ENCODE assay signal across 9 cellular contexts in the genomic region with DNA sequence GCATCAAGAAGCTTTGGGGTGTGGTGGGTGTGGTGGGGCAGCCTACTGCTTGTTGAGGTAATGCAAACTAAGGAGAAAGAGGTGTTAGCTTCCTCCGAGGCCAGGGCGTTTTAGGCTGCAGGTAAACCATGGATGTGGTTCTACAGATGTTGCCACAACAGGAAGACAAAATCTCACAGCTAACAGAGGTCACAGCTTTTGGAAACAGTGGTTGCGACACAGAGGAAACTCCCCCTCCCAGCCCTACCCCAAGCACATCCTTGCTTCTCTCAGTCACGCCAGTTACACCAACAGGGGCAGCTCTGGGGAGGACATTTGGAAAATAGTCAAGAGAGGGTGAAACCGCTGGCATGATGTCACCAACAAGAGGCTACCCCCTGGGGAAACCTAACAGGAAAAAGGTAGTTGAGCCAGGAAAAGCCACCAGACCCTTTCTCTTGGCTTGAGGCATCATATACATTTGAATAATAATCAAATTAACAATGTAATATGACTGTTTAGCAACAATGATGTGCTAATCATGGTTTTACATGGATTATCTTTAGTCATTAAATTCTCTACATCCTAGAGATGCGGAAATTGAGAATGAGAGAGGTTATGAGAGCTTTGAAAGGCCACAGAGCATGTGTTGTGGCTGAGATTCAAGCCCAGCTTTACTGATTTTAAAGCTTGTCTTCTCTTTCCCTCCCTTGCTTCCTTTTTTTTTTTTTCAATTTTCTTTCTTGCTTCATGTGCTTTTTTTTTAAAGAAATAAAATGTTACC.
DNase-seq lines count a peak whose midpoint lies in the region; ATAC-seq and TF ChIP-seq lines count a peak whose summit lies in the region.
"Had no signal": no experiment of that assay in that cellular context is flagged by ENCODE, and none has a peak within 500 bp of the region (broad histone marks: within the 10 kb centered on the region; RNA-seq: fewer than 3 reads in every experiment).

No MANE protein-coding gene starts in this region.

- H3K27me3 ChIP-seq in dorsolateral prefrontal cortex = no peaks in the 10 kb centered on the region

- in situ Hi-C loops in GM13976 (cut with MboI; ENCODE audit: low sequenced_read_pairs, unreplicated experiment) = no loop called here

- peak; percentile 59 for DNase-seq in activated CD4-positive, alpha-beta T cell treated with anti-CD3 and anti-CD28 coated beads, Interleukin-2, amount 50 U/mL, for 1 hour
- peak; percentile 5 for DNase-seq in globus pallidus (ENCODE audit: low spot score)
- peak; percentile 60 to 67 for DNase-seq in stimulated activated CD8-positive, alpha-beta memory T cell treated with anti-CD3 and anti-CD28 coated beads, Interleukin-7, amount 100 ng/mL, for 48 hours (ENCODE audit: extremely low read depth in 1 of 2, low read depth in 1 of 2)
- no peak for DNase-seq in NCI-H1105 treated with DMSO at 0.1 percent for 48 hours (lab: John Stamatoyannopoulos, UW)
- no peak for DNase-seq in GM13976 (ENCODE audit: low spot score)
- DNase-seq in dorsolateral prefrontal cortex = no peak

- TF ChIP-seq CTCF in GM13976 (IDR thresholded peaks at IDR 0.05; ENCODE audit: borderline replicate concordance, control extremely low read depth, extremely low read depth, insufficient read depth, missing control alignments) (no peak), dorsolateral prefrontal cortex (IDR thresholded peaks at IDR 0.05 in 54 of 56, conservative IDR thresholded peaks at IDR 0.05 in 2 of 56; ENCODE audit: low read depth in 1 of 56, partially characterized antibody in 56 of 56) (no peak)

- no peak overlapping the region for H3K4me3 ChIP-seq in dorsolateral prefrontal cortex

- H3K27ac ChIP-seq in dorsolateral prefrontal cortex = no peak overlapping the region

- ATAC-seq in GM19468 (IDR thresholded peaks at IDR 0.05; ENCODE audit: extremely low read depth, unreplicated experiment) (peak; percentile 30), HG03469 (IDR thresholded peaks at IDR 0.05; ENCODE audit: unreplicated experiment) (peak; percentile 46)
- ATAC-seq: Panc1 had no signal

- intact Hi-C loops in dorsolateral prefrontal cortex (cut with DNase I) = no loop called here

Comparison
In these comparisons a context has a peak if more than half of its experiments do, and no peak if none do; other contexts are left out.
1. DNase-seq: peak in activated CD4-positive, alpha-beta T cell treated with anti-CD3 and anti-CD28 coated beads, Interleukin-2, amount 50 U/mL, for 1 hour (single experiment), globus pallidus (single experiment) and stimulated activated CD8-positive, alpha-beta memory T cell treated with anti-CD3 and anti-CD28 coated beads, Interleukin-7, amount 100 ng/mL, for 48 hours (2 of 2); none in NCI-H1105 treated with DMSO at 0.1 percent for 48 hours (single experiment), GM13976 (single experiment) and dorsolateral prefrontal cortex (0 of 10).